In genomic region chr15:73965730-73966103, GRCh38 we compare ENCODE assay signal across 9 cellular contexts. TPM values are rescaled to one million over a fixed set of nuclear protein-coding genes. Genes with fewer than 3 reads are reported as not detected.
DNase-seq lines count a peak whose midpoint lies in the region; ATAC-seq and TF ChIP-seq lines count a peak whose summit lies in the region.
"Had no signal": no experiment of that assay in that cellular context is flagged by ENCODE, and none has a peak within 500 bp of the region (broad histone marks: within the 10 kb centered on the region; RNA-seq: fewer than 3 reads in every experiment).

No MANE protein-coding gene starts in this region.

- TF ChIP-seq CTCF in activated B cell treated with CpG ODN at 0.5 μM for 24 hours (IDR thresholded peaks at IDR 0.05): no peak
- no peak for TF ChIP-seq CTCF in nephron (IDR thresholded peaks at IDR 0.05; ENCODE audit: unreplicated experiment in 3 of 3)

- intact Hi-C loops in activated CD4-positive, alpha-beta T cell treated with anti-CD3 and anti-CD28 coated beads for 36 hours (cut with DNase I, micrococcal nuclease): loop anchor here (1.0 to 5.0 kb wide), 6 partner anchors 8 to 497 kb away; partner anchors contain the start of genes LOXL1 (in 1 of the 2), PML (in 1 of the 2) and UBL7 (in 1 of the 2)
- intact Hi-C loops in activated B cell treated with CpG ODN at 0.5 μM for 24 hours (cut with micrococcal nuclease): no loop called here

- peak overlapping the region; percentile 76 for H3K27ac Mint-ChIP-seq in activated CD4-positive, alpha-beta T cell treated with anti-CD3 and anti-CD28 coated beads for 36 hours
- peak overlapping the region; percentile 55 for H3K27ac Mint-ChIP-seq in activated B cell treated with CpG ODN at 0.5 μM for 24 hours
- H3K27ac Mint-ChIP-seq in nephron: peak overlapping the region; percentile 17 to 71 (median 28)

- H3K4me1 Mint-ChIP-seq in activated CD4-positive, alpha-beta T cell treated with anti-CD3 and anti-CD28 coated beads for 36 hours: peaks cover 22% of the 10 kb centered on the region
- H3K4me1 Mint-ChIP-seq in activated B cell treated with CpG ODN at 0.5 μM for 24 hours: peaks cover 22% of the 10 kb centered on the region
- peaks cover 26% of the 10 kb centered on the region for H3K4me1 Mint-ChIP-seq in nephron

- H3K27me3 Mint-ChIP-seq in activated CD4-positive, alpha-beta T cell treated with anti-CD3 and anti-CD28 coated beads for 36 hours: no peaks in the 10 kb centered on the region
- H3K27me3 Mint-ChIP-seq in activated B cell treated with CpG ODN at 0.5 μM for 24 hours (peaks cover 5% of the 10 kb centered on the region), nephron (ENCODE audit: low read depth) (no peaks in the 10 kb centered on the region)

- ATAC-seq in activated CD4-positive, alpha-beta T cell treated with anti-CD3 and anti-CD28 coated beads for 36 hours: peak; percentile 79
- ATAC-seq in HG02938 (IDR thresholded peaks at IDR 0.05; ENCODE audit: unreplicated experiment) (peak; percentile 67), activated B cell treated with CpG ODN at 0.5 μM for 24 hours (ENCODE audit: low read depth) (peak; percentile 59)

- no peaks in the 10 kb centered on the region for H3K36me3 Mint-ChIP-seq in activated CD4-positive, alpha-beta T cell treated with anti-CD3 and anti-CD28 coated beads for 36 hours (ENCODE audit: low read depth)
- H3K36me3 Mint-ChIP-seq in activated B cell treated with CpG ODN at 0.5 μM for 24 hours (ENCODE audit: low read depth) (no peaks in the 10 kb centered on the region), nephron (ENCODE audit: low read depth) (no peaks in the 10 kb centered on the region)

- H3K4me3 Mint-ChIP-seq in activated CD4-positive, alpha-beta T cell treated with anti-CD3 and anti-CD28 coated beads for 36 hours: peak overlapping the region; percentile 66
- H3K4me3 Mint-ChIP-seq in activated B cell treated with CpG ODN at 0.5 μM for 24 hours (peak overlapping the region; percentile 76), nephron (no peak overlapping the region)

- DNase-seq in activated CD4-positive, alpha-beta T cell treated with anti-CD3 and anti-CD28 coated beads for 36 hours: peak; percentile 36
- DNase-seq in activated CD4-positive, alpha-beta T cell treated with anti-CD3 and anti-CD28 coated beads for 1 hour: no peak
- no peak for DNase-seq in activated B cell treated with CpG ODN at 0.5 μM for 24 hours
- DNase-seq in putamen (ENCODE audit: low spot score): no peak
- no peak for DNase-seq in NCI-H345 treated with DMSO at 0.1 percent for 48 hours (lab: John Stamatoyannopoulos, UW; ENCODE audit: unreplicated experiment)
- DNase-seq in NCI-H2196 treated with DMSO at 0.1 percent for 48 hours (lab: John Stamatoyannopoulos, UW; ENCODE audit: unreplicated experiment): no peak
- DNase-seq: C1 segment of cervical spinal cord had no signal

- CTCF ChIA-PET in activated CD4-positive, alpha-beta T cell treated with anti-CD3 and anti-CD28 coated beads for 36 hours (lab: Charles Lee): interaction anchor here (0.6 to 4.0 kb wide), 23 partner anchors 9 to 637 kb away, joined by 3 to 27 read pairs (median 4); partner anchors contain the start of genes PML, STOML1 and TBC1D21
- CTCF ChIA-PET in activated B cell treated with CpG ODN at 0.5 μM for 24 hours (lab: Charles Lee): interaction anchor here (0.7 to 3.8 kb wide), 7 partner anchors 8 to 356 kb away, joined by 3 to 18 read pairs (median 3); partner anchors contain the start of gene PML

- POLR2A ChIA-PET in activated CD4-positive, alpha-beta T cell treated with anti-CD3 and anti-CD28 coated beads for 36 hours (lab: Charles Lee): interaction anchor here (1.5 kb wide), 1 partner anchor 9 kb away, joined by 3 read pairs; no protein-coding TSS in a partner anchor
- POLR2A ChIA-PET in activated B cell treated with CpG ODN at 0.5 μM for 24 hours (lab: Charles Lee): interaction anchor here (1.0 kb wide), 1 partner anchor 38 kb away, joined by 3 read pairs; no protein-coding TSS in a partner anchor

- no peaks in the 10 kb centered on the region for H3K9me3 Mint-ChIP-seq in activated CD4-positive, alpha-beta T cell treated with anti-CD3 and anti-CD28 coated beads for 36 hours (ENCODE audit: low read depth)
- H3K9me3 Mint-ChIP-seq in activated B cell treated with CpG ODN at 0.5 μM for 24 hours (no peaks in the 10 kb centered on the region), nephron (no peaks in the 10 kb centered on the region)

RNA-seq across cellular contexts. Expression of gene STOML1, which starts 26.4 kb away (rescaled TPM):
- total RNA-seq in activated CD4-positive, alpha-beta T cell treated with anti-CD3 and anti-CD28 coated beads for 36 hours: 1 to 10 TPM; 6.3 to 7.1 TPM
- 8.9 and 10.6 TPM in 2 replicates for total RNA-seq in activated B cell treated with CpG ODN at 0.5 μM for 24 hours

RNA-seq across cellular contexts. Expression of gene PML, which starts 28.8 kb away (rescaled TPM):
- 10 to 100 TPM; 72.6 to 75.4 TPM for total RNA-seq in activated CD4-positive, alpha-beta T cell treated with anti-CD3 and anti-CD28 coated beads for 36 hours
- 58.1 and 62.4 TPM in 2 replicates for total RNA-seq in activated B cell treated with CpG ODN at 0.5 μM for 24 hours

RNA-seq across cellular contexts. Expression of gene LOXL1, which starts 39.5 kb away (rescaled TPM):
- 1 to 10 TPM; 1.9 to 2.5 TPM for total RNA-seq in activated CD4-positive, alpha-beta T cell treated with anti-CD3 and anti-CD28 coated beads for 36 hours
- 0.61 and 1.1 TPM in 2 replicates for total RNA-seq in activated B cell treated with CpG ODN at 0.5 μM for 24 hours

Comparison
In these comparisons a context has a peak if more than half of its experiments do, and no peak if none do; other contexts are left out.
1. H3K4me3 Mint-ChIP-seq: peak in activated CD4-positive, alpha-beta T cell treated with anti-CD3 and anti-CD28 coated beads for 36 hours (single experiment) and activated B cell treated with CpG ODN at 0.5 μM for 24 hours (single experiment); none in nephron (0 of 3).
2. Peak in every context shown above with its lines, with median percentiles within 50 percentile points of each other: ATAC-seq and H3K27ac Mint-ChIP-seq.